20 cellular contexts compared by ENCODE assay signal in genomic region chr3:156981005-156981404, GRCh38.
"Had no signal": no experiment of that assay in that cellular context is flagged by ENCODE, and none has a peak within 500 bp of the region (broad histone marks: within the 10 kb centered on the region; RNA-seq: fewer than 3 reads in every experiment).

No MANE protein-coding gene starts in this region.

- H3K4me1 Mint-ChIP-seq: nephron progenitor cell had no signal

- ATAC-seq: effector memory CD8-positive, alpha-beta T cell; heart left ventricle; sciatic nerve; stimulated activated naive B cell treated with anti-CD40 and anti-IgM and Interleukin-4, amounts not matched to agents 10 μg/mL and 1 μg/mL and 100 μg/mL, for 72 hours had no signal

- H3K27ac Mint-ChIP-seq: dendritic cell treated with granulocyte-macrophage colony-stimulating factor and Interleukin-4, amounts not matched to agents 40 ng/mL and 50 ng/mL, for 4 days; effector memory CD8-positive, alpha-beta T cell; naive thymus-derived CD4-positive, alpha-beta T cell; nephron progenitor cell had no signal

- FAIRE-seq: colon, frontal cortex had no signal

- H3K79me2 ChIP-seq: parathyroid adenoma had no signal

- H3K36me3 Mint-ChIP-seq: naive thymus-derived CD4-positive, alpha-beta T cell had no signal

- H3K27me3 ChIP-seq: esophagus muscularis mucosa, heart left ventricle, stomach, transverse colon had no signal

- H3K4me1 ChIP-seq: esophagus muscularis mucosa, heart left ventricle, prostate gland, stomach, transverse colon had no signal

- H3K9me3 ChIP-seq: esophagus muscularis mucosa, heart left ventricle, prostate gland, stomach, thoracic aorta, transverse colon had no signal

- H3K27me3 Mint-ChIP-seq: stimulated activated naive B cell treated with anti-CD40 and anti-IgM and Interleukin-4, amounts not matched to agents 10 μg/mL and 1 μg/mL and 100 μg/mL, for 72 hours had no signal

- H3K27ac ChIP-seq: epithelial cell of prostate, esophagus muscularis mucosa, heart left ventricle, parathyroid adenoma, prostate gland, stomach, thoracic aorta, transverse colon had no signal

- H3K36me3 ChIP-seq: esophagus muscularis mucosa, heart left ventricle, prostate gland, stomach, thoracic aorta, transverse colon had no signal

- DNase-seq: effector memory CD8-positive, alpha-beta T cell; heart left ventricle; hippocampal formation; naive thymus-derived CD4-positive, alpha-beta T cell; nephron progenitor cell; stimulated activated CD4-positive, alpha-beta T cell treated with anti-CD3 and anti-CD28 coated beads, Interleukin-2, amount 100 ng/mL, for 24 hours; stimulated activated CD4-positive, alpha-beta T cell treated with anti-CD3 and anti-CD28 coated beads, Interleukin-4, amount 100 ng/mL, for 4 hours; stimulated activated naive B cell treated with anti-CD40 and anti-IgM and Interleukin-4, amounts not matched to agents 10 μg/mL and 1 μg/mL and 100 μg/mL, for 72 hours; stomach; substantia nigra; transverse colon had no signal

- H2AFZ ChIP-seq: parathyroid adenoma had no signal

- H3K4me3 Mint-ChIP-seq: dendritic cell treated with granulocyte-macrophage colony-stimulating factor and Interleukin-4, amounts not matched to agents 40 ng/mL and 50 ng/mL, for 4 days; effector memory CD8-positive, alpha-beta T cell; naive thymus-derived CD4-positive, alpha-beta T cell; nephron progenitor cell; stimulated activated naive B cell treated with anti-CD40 and anti-IgM and Interleukin-4, amounts not matched to agents 10 μg/mL and 1 μg/mL and 100 μg/mL, for 72 hours had no signal

- H3K4me3 ChIP-seq: esophagus muscularis mucosa, heart left ventricle, prostate gland, stomach, thoracic aorta, transverse colon had no signal

- H3K9ac ChIP-seq: parathyroid adenoma had no signal

- H3K9me3 Mint-ChIP-seq: dendritic cell treated with granulocyte-macrophage colony-stimulating factor and Interleukin-4, amounts not matched to agents 40 ng/mL and 50 ng/mL, for 4 days; effector memory CD8-positive, alpha-beta T cell; naive thymus-derived CD4-positive, alpha-beta T cell; nephron progenitor cell had no signal
